9 cellular contexts compared by ENCODE assay signal in genomic region chr9:127132921-127133647, GRCh38. TPM values are rescaled to one million over a fixed set of nuclear protein-coding genes. Genes with fewer than 3 reads are reported as not detected.
DNase-seq lines count a peak whose midpoint lies in the region; ATAC-seq and TF ChIP-seq lines count a peak whose summit lies in the region.
"Had no signal": no experiment of that assay in that cellular context is flagged by ENCODE, and none has a peak within 500 bp of the region (broad histone marks: within the 10 kb centered on the region; RNA-seq: fewer than 3 reads in every experiment).

No MANE protein-coding gene starts in this region.

- intact Hi-C loops in left lung (cut with DNase I): no loop called here

- DNase-seq in NCI-H2081 (lab: John Stamatoyannopoulos, UW) (peak; percentile 6 to 46), NCI-H2081 treated with DMSO at 0.1 percent for 48 hours (lab: John Stamatoyannopoulos, UW) (no peak), adipocyte (ENCODE audit: low read depth) (peak; percentile 29), left lung (peak in 1 of 2 donors; percentile 68)
- DNase-seq in stimulated activated CD4-positive, alpha-beta T cell treated with anti-CD3 and anti-CD28 coated beads, Interleukin-1b, Interleukin-23, amount 100 ng/mL, for 48 hours: no peak
- DNase-seq: immature natural killer cell had no signal

- TF ChIP-seq CTCF in left lung (IDR thresholded peaks at IDR 0.05): no peak

- H3K27me3 ChIP-seq in adipocyte (replicated peaks; ENCODE audit: control insufficient read depth, insufficient read depth, low read length) (no peaks in the 10 kb centered on the region), left lung (no peaks in the 10 kb centered on the region), thymus (ENCODE audit: control insufficient read depth, insufficient read depth) (no peaks in the 10 kb centered on the region)

- H3K27ac ChIP-seq in left lung: peak overlapping the region; percentile 24 to 80
- peak overlapping the region; percentile 71 for H3K27ac ChIP-seq in thymus (ENCODE audit: low read depth)

- H3K36me3 ChIP-seq in adipocyte (ENCODE audit: control insufficient read depth, insufficient read depth, low read length, severe bottlenecking) (no peaks in the 10 kb centered on the region), left lung (no peaks in the 10 kb centered on the region), thymus (ENCODE audit: control insufficient read depth, insufficient read depth) (no peaks in the 10 kb centered on the region)

- H3K9me3 ChIP-seq in adipocyte (ENCODE audit: control insufficient read depth, low read length): no peaks in the 10 kb centered on the region
- H3K9me3 ChIP-seq in left lung: no peaks in the 10 kb centered on the region
- H3K9me3 ChIP-seq in thymus (ENCODE audit: control insufficient read depth): no peaks in the 10 kb centered on the region

- H3K4me3 ChIP-seq in adipocyte (ENCODE audit: low read length) (no peak overlapping the region), left lung (no peak overlapping the region), thymus (ENCODE audit: low read length) (no peak overlapping the region)

- H3K9ac ChIP-seq in adipocyte (ENCODE audit: low read length): peak overlapping the region; percentile 78

- WGBS in thymus: 94% methylated on average over 15 of the region's 15 CpGs

- H3K4me1 ChIP-seq in adipocyte (ENCODE audit: control insufficient read depth, insufficient read depth, low read length) (peaks cover 69% of the 10 kb centered on the region), left lung (peaks cover 33 to 38% of the 10 kb centered on the region in 2 donors), thymus (ENCODE audit: control insufficient read depth, insufficient read depth, low read length) (no peaks in the 10 kb centered on the region)

- ATAC-seq in left lung: peak; percentile 74
- ATAC-seq in HG03045 (IDR thresholded peaks at IDR 0.05; ENCODE audit: unreplicated experiment): no peak
- ATAC-seq in GM18861 (IDR thresholded peaks at IDR 0.05; ENCODE audit: unreplicated experiment): no peak

RNA-seq across cellular contexts. Expression of gene ANGPTL2, which starts 10.6 kb away (rescaled TPM):
- total RNA-seq in left lung: 10 to 100 TPM; 22.7 to 26.2 TPM
- polyA plus RNA-seq in thymus: 3.1 TPM
- polyA plus RNA-seq: immature natural killer cell had no signal

Comparison
In these comparisons a context has a peak if more than half of its experiments do, and no peak if none do; other contexts are left out.
1. DNase-seq: peak in NCI-H2081 (2 of 2) and adipocyte (single experiment); none in NCI-H2081 treated with DMSO at 0.1 percent for 48 hours (single experiment) and stimulated activated CD4-positive, alpha-beta T cell treated with anti-CD3 and anti-CD28 coated beads, Interleukin-1b, Interleukin-23, amount 100 ng/mL, for 48 hours (single experiment).